1 cellular context compared by ENCODE assay signal in genomic region chr1:16206547-16207317, GRCh38.
A peak's percentile ranks its signal among the peaks of the same experiment; 100 is the strongest.
TF ChIP-seq lines count a peak whose summit lies in the region.

No MANE protein-coding gene starts in this region.

TF ChIP-seq in HepG2, 621 proteins besides CTCF, POLR2A, EP300 and RAD21 (continued from another document and continues in another):
- no peak for TF ChIP-seq ARID3A (IDR thresholded peaks at IDR 0.05; ENCODE audit: low read depth, low read length)
- no peak for TF ChIP-seq CCAR2 (optimal IDR thresholded peaks at IDR 0.05; ENCODE audit: low read depth, low read length)
- TF ChIP-seq ZNF777 (CRISPR knock-in tag; IDR thresholded peaks at IDR 0.05) = peak; percentile 99
- TF ChIP-seq ZMAT5 (CRISPR knock-in tag; IDR thresholded peaks at IDR 0.05; ENCODE audit: borderline replicate concordance, low read depth) = no peak
- TF ChIP-seq CBX1 (IDR thresholded peaks at IDR 0.05; ENCODE audit: low read depth) = peak; percentile 14
- no peak for TF ChIP-seq SMAD1 (CRISPR knock-in tag; IDR thresholded peaks at IDR 0.05; ENCODE audit: borderline replicate concordance, low read depth)
- TF ChIP-seq CBX5 (CRISPR knock-in tag; IDR thresholded peaks at IDR 0.05; ENCODE audit: borderline replicate concordance) = peak; percentile 11; the same call in 1 of the 2 replicates
- no peak for TF ChIP-seq NKX3-1 (CRISPR knock-in tag; IDR thresholded peaks at IDR 0.05)
- 0 out of 2 replicates have a peak, but pooled peaks have one; percentile 11 for TF ChIP-seq FOXP4 (CRISPR knock-in tag; IDR thresholded peaks at IDR 0.05)
- TF ChIP-seq CREB1 (IDR thresholded peaks at IDR 0.05) = no peak
- TF ChIP-seq CREB1 (CRISPR knock-in tag; IDR thresholded peaks at IDR 0.05) = no peak
- TF ChIP-seq ZNF678 (CRISPR knock-in tag; IDR thresholded peaks at IDR 0.05) = no peak
- no peak for TF ChIP-seq MBD4 (IDR thresholded peaks at IDR 0.05; ENCODE audit: borderline replicate concordance, low read length)
- TF ChIP-seq FUBP1 (CRISPR knock-in tag; IDR thresholded peaks at IDR 0.05; ENCODE audit: borderline replicate concordance) = no peak
- TF ChIP-seq FOXA3 (CRISPR knock-in tag; IDR thresholded peaks at IDR 0.05) = 0 out of 2 replicates have a peak, but pooled peaks have one; percentile 1
- TF ChIP-seq GRHL1 (CRISPR knock-in tag; conservative IDR thresholded peaks at IDR 0.05) = no peak
- peak; percentile 78; the same call in 1 of the 2 replicates for TF ChIP-seq TAF1 (CRISPR knock-in tag; IDR thresholded peaks at IDR 0.05)
- no peak; the same call in 1 of the 2 replicates for TF ChIP-seq NR0B2 (CRISPR knock-in tag; IDR thresholded peaks at IDR 0.05)
- TF ChIP-seq SPEN (CRISPR knock-in tag; IDR thresholded peaks at IDR 0.05; ENCODE audit: low read depth) = no peak
- TF ChIP-seq ZBTB38 (CRISPR knock-in tag; IDR thresholded peaks at IDR 0.05) = no peak; the same call in 1 of the 2 replicates
- no peak for TF ChIP-seq TIGD3 (CRISPR knock-in tag; IDR thresholded peaks at IDR 0.05; ENCODE audit: borderline replicate concordance)
- TF ChIP-seq IRF9 (CRISPR knock-in tag; IDR thresholded peaks at IDR 0.05; ENCODE audit: borderline replicate concordance) = 0 out of 2 replicates have a peak, but pooled peaks have one; percentile 25
- no peak for TF ChIP-seq ZNF780A (CRISPR knock-in tag; IDR thresholded peaks at IDR 0.05)
- no peak for TF ChIP-seq TRIM24 (CRISPR knock-in tag; IDR thresholded peaks at IDR 0.05)
- TF ChIP-seq NONO (IDR thresholded peaks at IDR 0.05) = no peak
- peak; percentile 75; the same call in 1 of the 2 replicates for TF ChIP-seq NONO (CRISPR knock-in tag; conservative IDR thresholded peaks at IDR 0.05)
- no peak for TF ChIP-seq ZNF142 (CRISPR knock-in tag; IDR thresholded peaks at IDR 0.05)
- TF ChIP-seq ZNF800 (CRISPR knock-in tag; IDR thresholded peaks at IDR 0.05) = no peak
- TF ChIP-seq ZNF503 (CRISPR knock-in tag; IDR thresholded peaks at IDR 0.05) = no peak
- no peak for TF ChIP-seq AHR (CRISPR knock-in tag; IDR thresholded peaks at IDR 0.05)
- no peak for TF ChIP-seq FLYWCH1 (CRISPR knock-in tag; IDR thresholded peaks at IDR 0.05)
